1 cellular context compared by ENCODE assay signal in the genomic region with DNA sequence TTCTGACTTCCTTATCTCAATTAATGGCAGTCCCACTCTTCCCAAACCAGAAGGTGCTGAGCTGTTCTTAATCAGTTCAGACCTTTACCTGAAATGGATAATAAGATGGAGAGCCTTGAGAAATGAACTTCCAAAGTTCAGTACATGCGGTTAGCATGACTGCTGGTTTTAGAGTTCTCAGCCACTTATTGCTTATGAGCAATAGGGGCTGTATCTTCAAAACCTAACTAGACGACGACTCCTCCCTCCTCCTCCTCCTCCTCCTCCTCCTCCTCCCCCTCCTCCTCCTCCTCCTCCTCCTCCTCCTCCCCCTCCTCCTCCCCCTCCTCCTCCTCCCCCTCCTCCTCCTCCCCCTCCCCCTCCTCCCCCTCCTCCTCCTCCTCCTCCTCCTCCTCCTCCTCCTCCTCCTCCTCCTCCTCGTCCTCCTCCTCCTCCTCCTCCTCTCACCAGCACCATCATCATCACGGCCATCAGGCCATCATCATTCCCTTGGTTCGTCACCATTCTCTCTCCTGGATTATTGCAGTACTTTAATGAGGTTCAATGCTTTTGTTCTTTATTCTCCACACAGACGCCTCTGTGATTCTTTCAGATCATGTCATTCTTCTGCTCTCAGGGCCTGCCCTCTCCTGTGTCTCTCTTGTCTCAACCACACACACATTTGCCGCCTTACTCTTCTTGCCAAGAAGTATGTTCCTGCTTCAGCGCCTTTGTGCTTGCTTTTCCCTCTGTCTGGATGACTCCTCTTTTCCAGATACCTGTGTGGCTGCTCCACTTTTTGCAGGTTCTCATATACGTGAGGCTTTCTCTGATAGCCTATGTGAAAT.
TF ChIP-seq lines count a peak whose summit lies in the region.

No MANE protein-coding gene starts in this region.

TF ChIP-seq in H1, 55 proteins besides CTCF, POLR2A, EP300 and RAD21:
- no peak for TF ChIP-seq POLR2AphosphoS5 (IDR thresholded peaks at IDR 0.05; ENCODE audit: low read depth, low read length)
- no peak for TF ChIP-seq EZH2 (IDR thresholded peaks at IDR 0.05; ENCODE audit: low read depth, low read length, severe bottlenecking)
- no peak for TF ChIP-seq KDM4A (IDR thresholded peaks at IDR 0.05; ENCODE audit: low read depth, low read length, severe bottlenecking)
- no peak for TF ChIP-seq RXRA (IDR thresholded peaks at IDR 0.05; ENCODE audit: insufficient read depth, low read depth, low read length)
